In the genomic region with DNA sequence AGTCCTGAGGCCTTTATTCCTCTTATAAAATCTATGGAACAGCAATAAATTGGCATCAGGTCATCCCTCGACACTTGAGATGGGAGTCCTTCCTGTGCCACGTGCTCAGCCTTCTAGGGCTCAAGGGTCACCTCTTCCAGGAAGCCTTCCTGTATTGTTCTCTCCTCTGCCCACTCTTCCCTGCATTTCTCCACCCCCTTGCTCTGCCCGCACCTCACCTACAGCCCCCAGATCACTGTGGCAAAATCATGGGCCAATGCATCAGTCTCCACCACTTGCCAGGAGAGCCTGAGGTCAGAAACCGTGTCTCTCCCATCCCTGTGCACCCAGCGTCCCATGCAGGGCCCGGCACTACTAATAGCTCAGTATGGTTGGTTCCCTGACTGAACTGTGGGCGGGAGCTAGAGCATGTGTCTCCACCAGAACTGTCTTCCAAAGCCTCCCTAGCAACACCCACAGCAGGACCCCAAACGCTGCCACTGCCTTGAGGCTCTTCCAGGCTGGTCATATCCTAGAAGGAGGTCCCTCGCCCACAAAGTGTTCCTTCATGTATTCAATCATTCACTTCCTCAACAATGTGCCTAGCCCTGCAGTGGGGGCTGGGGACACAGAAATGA, we compare ENCODE assay signal across 2 cellular contexts.
TF ChIP-seq lines count a peak whose summit lies in the region.

No MANE protein-coding gene starts in this region.

TF ChIP-seq in A549, 52 proteins besides CTCF, POLR2A, EP300 and RAD21:
- 0 out of 2 replicates have a peak, but pooled peaks have one; percentile 42 for TF ChIP-seq HOXA7 (CRISPR knock-in tag; IDR thresholded peaks at IDR 0.05)
- TF ChIP-seq ZC3H11A (IDR thresholded peaks at IDR 0.05): no peak
- peak; percentile 86 for TF ChIP-seq ZFP36 (IDR thresholded peaks at IDR 0.05; ENCODE audit: borderline replicate concordance, partially characterized antibody)
- TF ChIP-seq SMC3 (IDR thresholded peaks at IDR 0.05): no peak
- 0 out of 2 replicates have a peak, but pooled peaks have one; percentile 40 for TF ChIP-seq HOXB13 (CRISPR knock-in tag; IDR thresholded peaks at IDR 0.05; ENCODE audit: low read depth)
- 0 out of 2 replicates have a peak, but pooled peaks have one; percentile 42 for TF ChIP-seq RARB (CRISPR knock-in tag; IDR thresholded peaks at IDR 0.05)
- peak; percentile 54 for TF ChIP-seq EHF (CRISPR knock-in tag; IDR thresholded peaks at IDR 0.05)
- peak; percentile 48; the same call in 1 of the 2 replicates for TF ChIP-seq E2F6 (IDR thresholded peaks at IDR 0.05; ENCODE audit: borderline replicate concordance, low read depth)
- no peak for TF ChIP-seq CBX2 (IDR thresholded peaks at IDR 0.05; ENCODE audit: borderline replicate concordance, low read depth)
- no peak for TF ChIP-seq USF2 (IDR thresholded peaks at IDR 0.05)
- no peak for TF ChIP-seq NPAS2 (CRISPR knock-in tag; IDR thresholded peaks at IDR 0.05; ENCODE audit: borderline replicate concordance)
- TF ChIP-seq ATOH8 (CRISPR knock-in tag; IDR thresholded peaks at IDR 0.05; ENCODE audit: low read depth): 0 out of 2 replicates have a peak, but pooled peaks have one; percentile 70
- no peak for TF ChIP-seq CHD2 (IDR thresholded peaks at IDR 0.05; ENCODE audit: low read length, partially characterized antibody)
- no peak for TF ChIP-seq NFE2L2 (conservative IDR thresholded peaks at IDR 0.05; ENCODE audit: low read length)

TF ChIP-seq in IMR-90, 13 proteins besides CTCF, POLR2A, EP300 and RAD21:
- TF ChIP-seq MAFK (IDR thresholded peaks at IDR 0.05; ENCODE audit: low read depth, low read length) (no peak), USF2 (IDR thresholded peaks at IDR 0.05; ENCODE audit: low read depth, low read length) (no peak), MAZ (IDR thresholded peaks at IDR 0.05; ENCODE audit: borderline replicate concordance, low read depth, low read length) (no peak), RCOR1 (IDR thresholded peaks at IDR 0.05; ENCODE audit: insufficient replicate concordance, low read length) (no peak), CEBPB (IDR thresholded peaks at IDR 0.05; ENCODE audit: low read depth, low read length) (no peak), SMC3 (IDR thresholded peaks at IDR 0.05; ENCODE audit: low read depth, low read length) (no peak), CHD1 (IDR thresholded peaks at IDR 0.05; ENCODE audit: low read depth, low read length) (no peak), MXI1 (IDR thresholded peaks at IDR 0.05; ENCODE audit: borderline replicate concordance, low read depth, low read length) (no peak), RFX5 (IDR thresholded peaks at IDR 0.05; ENCODE audit: low read depth, low read length) (no peak), FOS (IDR thresholded peaks at IDR 0.05; ENCODE audit: low read depth, low read length) (no peak), NFE2L2 (IDR thresholded peaks at IDR 0.05; ENCODE audit: low read depth, low read length) (no peak), BHLHE40 (IDR thresholded peaks at IDR 0.05; ENCODE audit: low read depth, low read length) (no peak)
- TF ChIP-seq, protein P1, sequence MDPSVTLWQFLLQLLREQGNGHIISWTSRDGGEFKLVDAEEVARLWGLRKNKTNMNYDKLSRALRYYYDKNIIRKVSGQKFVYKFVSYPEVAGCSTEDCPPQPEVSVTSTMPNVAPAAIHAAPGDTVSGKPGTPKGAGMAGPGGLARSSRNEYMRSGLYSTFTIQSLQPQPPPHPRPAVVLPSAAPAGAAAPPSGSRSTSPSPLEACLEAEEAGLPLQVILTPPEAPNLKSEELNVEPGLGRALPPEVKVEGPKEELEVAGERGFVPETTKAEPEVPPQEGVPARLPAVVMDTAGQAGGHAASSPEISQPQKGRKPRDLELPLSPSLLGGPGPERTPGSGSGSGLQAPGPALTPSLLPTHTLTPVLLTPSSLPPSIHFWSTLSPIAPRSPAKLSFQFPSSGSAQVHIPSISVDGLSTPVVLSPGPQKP (IDR thresholded peaks at IDR 0.05; ENCODE audit: borderline replicate concordance, low read depth, low read length): no peak
